Comparison of ENCODE assay signal across 15 cellular contexts in genomic region chr17:4537451-4538235, GRCh38. TPM values are rescaled to one million over a fixed set of nuclear protein-coding genes. Genes with fewer than 3 reads are reported as not detected.
DNase-seq lines count a peak whose midpoint lies in the region; TF ChIP-seq lines count a peak whose summit lies in the region.
"Had no signal": no experiment of that assay in that cellular context is flagged by ENCODE, and none has a peak within 500 bp of the region (broad histone marks: within the 10 kb centered on the region; RNA-seq: fewer than 3 reads in every experiment).

No MANE protein-coding gene starts in this region.

- POLR2A ChIA-PET in MCF 10A (lab: Yijun Ruan, JAX): interaction anchor here (0.5 to 2.9 kb wide), 5 partner anchors 12 to 297 kb away, joined by 3 to 15 read pairs (median 6); partner anchors contain the start of gene MYBBP1A
- POLR2A ChIA-PET in CD8-positive, alpha-beta memory T cell (lab: Charles Lee): no interaction called here

- H3K4me3 ChIP-seq in breast epithelium: no peak overlapping the region
- H3K4me3 ChIP-seq in vagina: no peak overlapping the region
- no peak overlapping the region for H3K4me3 ChIP-seq in CD8-positive, alpha-beta memory T cell (ENCODE audit: low read length)
- H3K4me3 ChIP-seq: ovary had no signal

- no peaks in the 10 kb centered on the region for H3K9me3 ChIP-seq in breast epithelium
- H3K9me3 ChIP-seq in vagina: no peaks in the 10 kb centered on the region
- no peaks in the 10 kb centered on the region for H3K9me3 ChIP-seq in CD8-positive, alpha-beta memory T cell (ENCODE audit: low read length)
- H3K9me3 ChIP-seq: ovary had no signal

- no peak overlapping the region for H3K4me3 Mint-ChIP-seq in MCF 10A (ENCODE audit: unreplicated experiment)
- no peak overlapping the region for H3K4me3 Mint-ChIP-seq in CD8-positive, alpha-beta memory T cell
- no peak overlapping the region for H3K4me3 Mint-ChIP-seq in chondrocyte (ENCODE audit: unreplicated experiment)
- H3K4me3 Mint-ChIP-seq: memory B cell; stimulated activated naive CD8-positive, alpha-beta T cell treated with anti-CD3 and anti-CD28 coated beads, Interleukin-15, amount 100 ng/mL, for 72 hours had no signal

- TF ChIP-seq CTCF in breast epithelium (IDR thresholded peaks at IDR 0.05): no peak
- no peak for TF ChIP-seq CTCF in MCF 10A (IDR thresholded peaks at IDR 0.05; ENCODE audit: unreplicated experiment)
- no peak for TF ChIP-seq CTCF in vagina (IDR thresholded peaks at IDR 0.05)
- no peak for TF ChIP-seq CTCF in chondrocyte (IDR thresholded peaks at IDR 0.05)

- intact Hi-C loops in breast epithelium (cut with DNase I; ENCODE audit: low total_unique reads) (no loop called here), MCF 10A (cut with micrococcal nuclease) (no loop called here), head of caudate nucleus (cut with DNase I) (loop anchor here (5.0 kb wide), 1 partner anchor 40 kb away; the partner anchor contains the start of gene SPNS2), vagina (cut with DNase I) (loop anchor here (10.0 kb wide), 1 partner anchor 103 kb away; the partner anchor contains the start of gene SPNS3)

- H3K36me3 ChIP-seq in breast epithelium (no peaks in the 10 kb centered on the region), vagina (peaks cover 0 to 38% of the 10 kb centered on the region in 2 donors)
- peaks cover 14% of the 10 kb centered on the region for H3K36me3 ChIP-seq in CD8-positive, alpha-beta memory T cell (ENCODE audit: insufficient read depth, low read length)
- H3K36me3 ChIP-seq: ovary had no signal

- no peaks in the 10 kb centered on the region for H3K9me3 Mint-ChIP-seq in MCF 10A (ENCODE audit: unreplicated experiment)
- no peaks in the 10 kb centered on the region for H3K9me3 Mint-ChIP-seq in CD8-positive, alpha-beta memory T cell
- H3K9me3 Mint-ChIP-seq in chondrocyte (ENCODE audit: low read depth): no peaks in the 10 kb centered on the region
- H3K9me3 Mint-ChIP-seq: memory B cell; stimulated activated naive CD8-positive, alpha-beta T cell treated with anti-CD3 and anti-CD28 coated beads, Interleukin-15, amount 100 ng/mL, for 72 hours had no signal

- CTCF ChIA-PET in MCF 10A (lab: Yijun Ruan, JAX): no interaction called here
- CTCF ChIA-PET in CD8-positive, alpha-beta memory T cell (lab: Charles Lee): interaction anchor here (2.2 kb wide), 1 partner anchor 88 kb away, joined by 4 read pairs; no protein-coding TSS in a partner anchor

- DNase-seq in breast epithelium (ENCODE audit: low spot score in 2 of 2) (no peak), MCF 10A (ENCODE audit: unreplicated experiment) (no peak), head of caudate nucleus (peak; percentile 60 to 93 (median 85)), pons (ENCODE audit: low spot score) (peak; percentile 93), vagina (ENCODE audit: extremely low spot score in 2 of 2) (no peak), chondrocyte (ENCODE audit: low spot score) (no peak), activated T-cell treated with anti-CD3 and anti-CD28 coated beads for 4 hours (no peak)
- no peak for DNase-seq in CD8-positive, alpha-beta memory T cell
- DNase-seq: effector memory CD4-positive, alpha-beta T cell; stimulated activated naive CD8-positive, alpha-beta T cell treated with anti-CD3 and anti-CD28 coated beads, Interleukin-15, amount 100 ng/mL, for 72 hours; T-helper 9 cell had no signal

- H3K4me1 ChIP-seq in breast epithelium (peaks cover 24 to 30% of the 10 kb centered on the region in 2 donors), vagina (peaks cover 49% of the 10 kb centered on the region)
- no peaks in the 10 kb centered on the region for H3K4me1 ChIP-seq in CD8-positive, alpha-beta memory T cell (ENCODE audit: insufficient read depth, low read length)

- H3K27me3 ChIP-seq in breast epithelium (no peaks in the 10 kb centered on the region), vagina (no peaks in the 10 kb centered on the region)
- no peaks in the 10 kb centered on the region for H3K27me3 ChIP-seq in CD8-positive, alpha-beta memory T cell (ENCODE audit: insufficient read depth, low read length, poor library complexity, severe bottlenecking)
- H3K27me3 ChIP-seq: ovary had no signal

- H3K4me1 Mint-ChIP-seq in MCF 10A (ENCODE audit: insufficient read depth, unreplicated experiment) (peaks cover 5% of the 10 kb centered on the region), chondrocyte (ENCODE audit: low read depth) (no peaks in the 10 kb centered on the region)
- H3K4me1 Mint-ChIP-seq in CD8-positive, alpha-beta memory T cell: peaks cover 0 to 9% (median 4%) of the 10 kb centered on the region in 3 donors

- H3K27ac ChIP-seq in breast epithelium (peak overlapping the region; percentile 40 to 90), vagina (peak overlapping the region; percentile 36)
- H3K27ac ChIP-seq in CD8-positive, alpha-beta memory T cell (ENCODE audit: low read depth, low read length): no peak overlapping the region
- H3K27ac ChIP-seq: ovary had no signal

- H3K27ac Mint-ChIP-seq in MCF 10A (ENCODE audit: low read depth, unreplicated experiment): no peak overlapping the region
- no peak overlapping the region for H3K27ac Mint-ChIP-seq in CD8-positive, alpha-beta memory T cell
- H3K27ac Mint-ChIP-seq in chondrocyte (ENCODE audit: unreplicated experiment): no peak overlapping the region
- H3K27ac Mint-ChIP-seq: memory B cell had no signal

- no peak for TF ChIP-seq POLR2A in breast epithelium (IDR thresholded peaks at IDR 0.05)
- TF ChIP-seq POLR2A in vagina (IDR thresholded peaks at IDR 0.05): no peak

- BruUV-seq in MCF 10A (replicated peaks; lab: Mats Ljungman, UMichigan): no TSS peak

- peaks cover 58% of the 10 kb centered on the region for H3K36me3 Mint-ChIP-seq in MCF 10A (ENCODE audit: insufficient read depth, unreplicated experiment)
- peaks cover 0 to 46% (median 0%) of the 10 kb centered on the region in 3 donors for H3K36me3 Mint-ChIP-seq in CD8-positive, alpha-beta memory T cell
- H3K36me3 Mint-ChIP-seq in chondrocyte (ENCODE audit: low read depth): peaks cover 10% of the 10 kb centered on the region

- no peaks in the 10 kb centered on the region for H3K27me3 Mint-ChIP-seq in MCF 10A (ENCODE audit: insufficient read depth, unreplicated experiment)
- H3K27me3 Mint-ChIP-seq in CD8-positive, alpha-beta memory T cell: no peaks in the 10 kb centered on the region
- no peaks in the 10 kb centered on the region for H3K27me3 Mint-ChIP-seq in chondrocyte (ENCODE audit: low read depth)

RNA-seq across cellular contexts. Expression of gene MYBBP1A, which starts 17.5 kb away (rescaled TPM):
- 10 to 100 TPM; 26.9 to 61.6 (median 50.1) TPM for total RNA-seq in breast epithelium
- total RNA-seq in MCF 10A (2022): 78.3 and 123 TPM in 2 replicates
- total RNA-seq in vagina: 47.1 TPM
- total RNA-seq in CD8-positive, alpha-beta memory T cell: 100 to 1,000 TPM; 148 to 157 TPM
- 34.1 TPM for polyA plus RNA-seq in CD8-positive, alpha-beta memory T cell
- 33.6 to 58.2 TPM (median 36.4 TPM) in 3 replicates for total RNA-seq in chondrocyte

RNA-seq across cellular contexts. Expression of gene GGT6, which starts 22.7 kb away (rescaled TPM):
- total RNA-seq in breast epithelium: 10 to 100 TPM in 2 of 3 donors, not detected in 1; 12.8 to 33.8 TPM
- total RNA-seq in MCF 10A (2022): not detected in 2 replicates
- total RNA-seq in vagina: 9.6 TPM
- not detected for total RNA-seq in CD8-positive, alpha-beta memory T cell
- not detected for polyA plus RNA-seq in CD8-positive, alpha-beta memory T cell
- not detected in 3 replicates for total RNA-seq in chondrocyte
- total RNA-seq: activated CD8-positive, alpha-beta memory T cell treated with anti-CD3 and anti-CD28 coated beads for 36 hours; NCI-H460 had no signal

RNA-seq across cellular contexts. Expression of gene SPNS2, which starts 39.0 kb away (rescaled TPM):
- total RNA-seq in breast epithelium: 10 to 100 TPM in 2 of 3 donors, 1 to 10 TPM in 1; 5.3 to 14.1 (median 11.5) TPM
- not detected in 2 replicates for total RNA-seq in MCF 10A (2022)
- total RNA-seq in vagina: 79.3 TPM
- under 1 TPM; 0.49 to 0.50 TPM for total RNA-seq in CD8-positive, alpha-beta memory T cell
- 0.10 TPM for polyA plus RNA-seq in CD8-positive, alpha-beta memory T cell
- total RNA-seq in chondrocyte: 0.70 to 0.87 TPM in 2 of 3 replicates, not detected in the other

RNA-seq across cellular contexts. Expression of gene SMTNL2, which starts 46.7 kb away (rescaled TPM):
- 1 to 10 TPM in 1 of 3 donors, under 1 TPM in 2; 0.16 to 1.8 (median 0.98) TPM for total RNA-seq in breast epithelium
- not detected in 2 replicates for total RNA-seq in MCF 10A (2022)
- 2.5 TPM for total RNA-seq in vagina
- total RNA-seq in CD8-positive, alpha-beta memory T cell: not detected
- polyA plus RNA-seq in CD8-positive, alpha-beta memory T cell: not detected
- total RNA-seq in chondrocyte: 0.32 to 0.36 TPM in 2 of 3 replicates, not detected in the other
- total RNA-seq: activated CD8-positive, alpha-beta memory T cell treated with anti-CD3 and anti-CD28 coated beads for 36 hours had no signal

Comparison
In these comparisons a context has a peak if more than half of its experiments do, and no peak if none do; other contexts are left out.
1. DNase-seq: peak in head of caudate nucleus (42 of 42) and pons (single experiment); none in breast epithelium (0 of 2), MCF 10A (single experiment), vagina (0 of 2), CD8-positive, alpha-beta memory T cell (0 of 5), chondrocyte (single experiment) and activated T-cell treated with anti-CD3 and anti-CD28 coated beads for 4 hours (single experiment).
2. intact Hi-C loops: an anchor here in head of caudate nucleus (5.0 kb wide) and vagina (10.0 kb wide); none called in breast epithelium and MCF 10A.